ENCODE assay signal across 29 cellular contexts in genomic region chr13:102089722-102090121, GRCh38.
"Had no signal": no experiment of that assay in that cellular context is flagged by ENCODE, and none has a peak within 500 bp of the region (broad histone marks: within the 10 kb centered on the region; RNA-seq: fewer than 3 reads in every experiment).

No MANE protein-coding gene starts in this region.

- H3K27ac ChIP-seq: ascending aorta, breast epithelium, cardiac muscle cell, coronary artery had no signal

- H3K27me3 Mint-ChIP-seq: activated CD4-positive, alpha-beta T cell treated with anti-CD3 and anti-CD28 coated beads, Interleukin-2, amount 10 ng/mL, durations not matched to agents 7 days and 5 days; activated naive CD4-positive, alpha-beta T cell treated with anti-CD3 and anti-CD28 coated beads, Interleukin-2, amount 10 ng/mL, durations not matched to agents 7 days and 5 days; activated naive CD8-positive, alpha-beta T cell treated with anti-CD3 and anti-CD28 coated beads, Interleukin-2, amount 10 ng/mL, durations not matched to agents 7 days and 5 days; activated T-cell treated with anti-CD3 and anti-CD28 coated beads, Interleukin-2, amount 50 U/mL, for 24 hours; brain; central memory CD8-positive, alpha-beta T cell; dendritic cell treated with granulocyte-macrophage colony-stimulating factor and Interleukin-4, amounts not matched to agents 40 ng/mL and 50 ng/mL, for 4 days had no signal

- H3K27ac Mint-ChIP-seq: activated CD4-positive, alpha-beta memory T cell treated with anti-CD3 and anti-CD28 coated beads, Interleukin-2, amount 10 ng/mL, durations not matched to agents 7 days and 5 days; activated CD4-positive, alpha-beta T cell treated with anti-CD3 and anti-CD28 coated beads, Interleukin-2, amount 10 ng/mL, durations not matched to agents 7 days and 5 days; activated naive CD4-positive, alpha-beta T cell treated with anti-CD3 and anti-CD28 coated beads, Interleukin-2, amount 10 ng/mL, durations not matched to agents 7 days and 5 days; activated naive CD4-positive, alpha-beta T cell treated with anti-CD3 and anti-CD28 coated beads, Interleukin-2, amount 50 U/mL, for 72 hours; activated naive CD8-positive, alpha-beta T cell treated with anti-CD3 and anti-CD28 coated beads, Interleukin-2, amount 10 ng/mL, durations not matched to agents 7 days and 5 days; activated T-cell treated with anti-CD3 and anti-CD28 coated beads, Interleukin-2, amount 50 U/mL, for 24 hours; activated T-cell treated with anti-CD3 and anti-CD28 coated beads, Interleukin-2, amount 50 U/mL, for 72 hours; activated T-helper 17 cell treated with anti-CD3 and anti-CD28 coated beads, Interleukin-2, amount 50 U/mL, for 72 hours; brain; dendritic cell treated with granulocyte-macrophage colony-stimulating factor and Interleukin-4, amounts not matched to agents 40 ng/mL and 50 ng/mL, for 4 days; endodermal cell had no signal

- H3K4me3 ChIP-seq: ascending aorta, breast epithelium, cardiac muscle cell, coronary artery, dorsolateral prefrontal cortex had no signal

- H3K4me1 ChIP-seq: ascending aorta, breast epithelium had no signal

- H3K36me3 Mint-ChIP-seq: activated naive CD4-positive, alpha-beta T cell treated with anti-CD3 and anti-CD28 coated beads, Interleukin-2, amount 10 ng/mL, durations not matched to agents 7 days and 5 days; activated naive CD4-positive, alpha-beta T cell treated with anti-CD3 and anti-CD28 coated beads, Interleukin-2, amount 50 U/mL, for 72 hours; activated naive CD8-positive, alpha-beta T cell treated with anti-CD3 and anti-CD28 coated beads, Interleukin-2, amount 10 ng/mL, durations not matched to agents 7 days and 5 days had no signal

- DNase-seq: activated CD4-positive, alpha-beta memory T cell treated with anti-CD3 and anti-CD28 coated beads, Interleukin-2, amount 10 ng/mL, durations not matched to agents 7 days and 5 days; activated CD4-positive, alpha-beta T cell treated with anti-CD3 and anti-CD28 coated beads for 4 hours; activated CD4-positive, alpha-beta T cell treated with anti-CD3 and anti-CD28 coated beads, Interleukin-2, amount 10 ng/mL, durations not matched to agents 7 days and 5 days; activated CD4-positive, alpha-beta T cell treated with anti-CD3 and anti-CD28 coated beads, Interleukin-2, amount 50 U/mL, for 4 hours; activated CD4-positive, CD25-positive, alpha-beta regulatory T cell; activated CD4-positive, CD25-positive, alpha-beta regulatory T cell treated with anti-CD3 and anti-CD28 coated beads, Interleukin-2, amount 50 U/mL, for 72 hours; activated CD8-positive, alpha-beta memory T cell treated with anti-CD3 and anti-CD28 coated beads, Interleukin-2, amount 50 U/mL, for 48 hours; activated gamma-delta T cell; activated naive CD4-positive, alpha-beta T cell; activated naive CD4-positive, alpha-beta T cell treated with anti-CD3 and anti-CD28 coated beads, Interleukin-2, amount 10 ng/mL, durations not matched to agents 7 days and 5 days; activated naive CD8-positive, alpha-beta T cell treated with anti-CD3 and anti-CD28 coated beads, Interleukin-2, amount 10 ng/mL, durations not matched to agents 7 days and 5 days; activated T-cell treated with anti-CD3 and anti-CD28 coated beads for 4 hours; activated T-cell treated with anti-CD3 and anti-CD28 coated beads, Interleukin-2, amount 50 U/mL, for 24 hours; activated T-cell treated with anti-CD3 and anti-CD28 coated beads, Interleukin-2, amount 50 U/mL, for 72 hours; effector memory CD4-positive, alpha-beta T cell; endodermal cell; glutamatergic neuron; T-helper 2 cell had no signal

- H3K4me1 Mint-ChIP-seq: activated CD4-positive, alpha-beta memory T cell treated with anti-CD3 and anti-CD28 coated beads, Interleukin-2, amount 10 ng/mL, durations not matched to agents 7 days and 5 days; activated CD4-positive, alpha-beta T cell treated with anti-CD3 and anti-CD28 coated beads, Interleukin-2, amount 10 ng/mL, durations not matched to agents 7 days and 5 days; activated naive CD4-positive, alpha-beta T cell treated with anti-CD3 and anti-CD28 coated beads, Interleukin-2, amount 10 ng/mL, durations not matched to agents 7 days and 5 days; activated naive CD8-positive, alpha-beta T cell treated with anti-CD3 and anti-CD28 coated beads, Interleukin-2, amount 10 ng/mL, durations not matched to agents 7 days and 5 days; activated T-helper 17 cell treated with anti-CD3 and anti-CD28 coated beads, Interleukin-2, amount 50 U/mL, for 72 hours; brain; central memory CD8-positive, alpha-beta T cell; endodermal cell had no signal

- H3K9me3 ChIP-seq: ascending aorta, breast epithelium had no signal

- ATAC-seq: activated naive CD4-positive, alpha-beta T cell treated with anti-CD3 and anti-CD28 coated beads, Interleukin-2, amount 50 U/mL, for 72 hours; activated T-cell treated with anti-CD3 and anti-CD28 coated beads, Interleukin-2, amount 50 U/mL, for 72 hours; activated T-helper 17 cell treated with anti-CD3 and anti-CD28 coated beads, Interleukin-2, amount 50 U/mL, for 72 hours; esophagus mucosa had no signal

- H3K9me3 Mint-ChIP-seq: activated CD4-positive, alpha-beta memory T cell treated with anti-CD3 and anti-CD28 coated beads, Interleukin-2, amount 10 ng/mL, durations not matched to agents 7 days and 5 days; activated CD4-positive, alpha-beta T cell treated with anti-CD3 and anti-CD28 coated beads, Interleukin-2, amount 10 ng/mL, durations not matched to agents 7 days and 5 days; activated naive CD4-positive, alpha-beta T cell treated with anti-CD3 and anti-CD28 coated beads, Interleukin-2, amount 10 ng/mL, durations not matched to agents 7 days and 5 days; activated naive CD4-positive, alpha-beta T cell treated with anti-CD3 and anti-CD28 coated beads, Interleukin-2, amount 50 U/mL, for 72 hours; activated naive CD8-positive, alpha-beta T cell treated with anti-CD3 and anti-CD28 coated beads, Interleukin-2, amount 10 ng/mL, durations not matched to agents 7 days and 5 days; activated T-cell treated with anti-CD3 and anti-CD28 coated beads, Interleukin-2, amount 50 U/mL, for 24 hours; activated T-cell treated with anti-CD3 and anti-CD28 coated beads, Interleukin-2, amount 50 U/mL, for 72 hours; activated T-helper 17 cell treated with anti-CD3 and anti-CD28 coated beads, Interleukin-2, amount 50 U/mL, for 72 hours; central memory CD8-positive, alpha-beta T cell; dendritic cell treated with granulocyte-macrophage colony-stimulating factor and Interleukin-4, amounts not matched to agents 40 ng/mL and 50 ng/mL, for 4 days; endodermal cell had no signal

- H3K27me3 ChIP-seq: ascending aorta, breast epithelium, cardiac muscle cell had no signal

- H3K4me3 Mint-ChIP-seq: activated CD4-positive, alpha-beta memory T cell treated with anti-CD3 and anti-CD28 coated beads, Interleukin-2, amount 10 ng/mL, durations not matched to agents 7 days and 5 days; activated CD4-positive, alpha-beta T cell treated with anti-CD3 and anti-CD28 coated beads, Interleukin-2, amount 10 ng/mL, durations not matched to agents 7 days and 5 days; activated naive CD4-positive, alpha-beta T cell treated with anti-CD3 and anti-CD28 coated beads, Interleukin-2, amount 10 ng/mL, durations not matched to agents 7 days and 5 days; activated naive CD8-positive, alpha-beta T cell treated with anti-CD3 and anti-CD28 coated beads, Interleukin-2, amount 10 ng/mL, durations not matched to agents 7 days and 5 days; activated T-cell treated with anti-CD3 and anti-CD28 coated beads, Interleukin-2, amount 50 U/mL, for 24 hours; activated T-cell treated with anti-CD3 and anti-CD28 coated beads, Interleukin-2, amount 50 U/mL, for 72 hours; activated T-helper 17 cell treated with anti-CD3 and anti-CD28 coated beads, Interleukin-2, amount 50 U/mL, for 72 hours; brain; central memory CD8-positive, alpha-beta T cell; dendritic cell treated with granulocyte-macrophage colony-stimulating factor and Interleukin-4, amounts not matched to agents 40 ng/mL and 50 ng/mL, for 4 days; endodermal cell had no signal

- H3K36me3 ChIP-seq: ascending aorta, breast epithelium, cardiac muscle cell had no signal
